In genomic region chr15:90646662-90647305, GRCh38 we compare ENCODE assay signal across 2 cellular contexts.
TF ChIP-seq lines count a peak whose summit lies in the region.

No MANE protein-coding gene starts in this region.

TF ChIP-seq in HEK293, 187 proteins besides CTCF, POLR2A, EP300 and RAD21:
- TF ChIP-seq ZSCAN16 (tag by site-specific recombination; IDR thresholded peaks at IDR 0.05) (0 out of 2 replicates have a peak, but pooled peaks have one; percentile 25), PATZ1 (tag by site-specific recombination; IDR thresholded peaks at IDR 0.05) (0 out of 2 replicates have a peak, but pooled peaks have one; percentile 21), PRDM6 (tag by site-specific recombination; IDR thresholded peaks at IDR 0.05) (no peak), OSR2 (tag by site-specific recombination; IDR thresholded peaks at IDR 0.05) (no peak), PBX3 (CRISPR knock-in tag; IDR thresholded peaks at IDR 0.05) (no peak), ZNF514 (tag by site-specific recombination; IDR thresholded peaks at IDR 0.05) (no peak), ZNF426 (tag by site-specific recombination; IDR thresholded peaks at IDR 0.05) (no peak), WT1 (tag by site-specific recombination; IDR thresholded peaks at IDR 0.05) (peak; percentile 45; the same call in 1 of the 2 replicates), ZFHX2 (tag by site-specific recombination; conservative IDR thresholded peaks at IDR 0.05) (peak; percentile 85), ZEB2 (tag by site-specific recombination; IDR thresholded peaks at IDR 0.05) (0 out of 2 replicates have a peak, but pooled peaks have one; percentile 49), ZNF768 (tag by site-specific recombination; IDR thresholded peaks at IDR 0.05) (no peak), HIC1 (tag by site-specific recombination; IDR thresholded peaks at IDR 0.05) (0 out of 2 replicates have a peak, but pooled peaks have one; percentile 36), EGR2 (tag by site-specific recombination; IDR thresholded peaks at IDR 0.05; ENCODE audit: low read depth) (peak; percentile 87), ZBTB7A (tag by site-specific recombination; IDR thresholded peaks at IDR 0.05; ENCODE audit: low read depth) (0 out of 2 replicates have a peak, but pooled peaks have one; percentile 20), ZNF398 (tag by site-specific recombination; IDR thresholded peaks at IDR 0.05) (peak; percentile 52; the same call in 1 of the 2 replicates), KLF1 (tag by site-specific recombination; IDR thresholded peaks at IDR 0.05) (peak; percentile 13; the same call in 1 of the 2 replicates), TRIM28 (IDR thresholded peaks at IDR 0.05; ENCODE audit: borderline replicate concordance, low read length) (no peak)

TF ChIP-seq in GM12878, 131 proteins besides CTCF, POLR2A, EP300 and RAD21:
- TF ChIP-seq JUNB (IDR thresholded peaks at IDR 0.05) = no peak
- no peak for TF ChIP-seq ZNF622 (IDR thresholded peaks at IDR 0.05)
- peak; percentile 93 for TF ChIP-seq NFXL1 (IDR thresholded peaks at IDR 0.05; ENCODE audit: borderline replicate concordance)
- no peak for TF ChIP-seq HDGF (IDR thresholded peaks at IDR 0.05)
- TF ChIP-seq IKZF1 (conservative IDR thresholded peaks at IDR 0.05) = peak; percentile 33; the same call in 1 of the 2 replicates
- TF ChIP-seq IRF4 (IDR thresholded peaks at IDR 0.05; ENCODE audit: low read depth, low read length) = no peak
